In the genomic region with DNA sequence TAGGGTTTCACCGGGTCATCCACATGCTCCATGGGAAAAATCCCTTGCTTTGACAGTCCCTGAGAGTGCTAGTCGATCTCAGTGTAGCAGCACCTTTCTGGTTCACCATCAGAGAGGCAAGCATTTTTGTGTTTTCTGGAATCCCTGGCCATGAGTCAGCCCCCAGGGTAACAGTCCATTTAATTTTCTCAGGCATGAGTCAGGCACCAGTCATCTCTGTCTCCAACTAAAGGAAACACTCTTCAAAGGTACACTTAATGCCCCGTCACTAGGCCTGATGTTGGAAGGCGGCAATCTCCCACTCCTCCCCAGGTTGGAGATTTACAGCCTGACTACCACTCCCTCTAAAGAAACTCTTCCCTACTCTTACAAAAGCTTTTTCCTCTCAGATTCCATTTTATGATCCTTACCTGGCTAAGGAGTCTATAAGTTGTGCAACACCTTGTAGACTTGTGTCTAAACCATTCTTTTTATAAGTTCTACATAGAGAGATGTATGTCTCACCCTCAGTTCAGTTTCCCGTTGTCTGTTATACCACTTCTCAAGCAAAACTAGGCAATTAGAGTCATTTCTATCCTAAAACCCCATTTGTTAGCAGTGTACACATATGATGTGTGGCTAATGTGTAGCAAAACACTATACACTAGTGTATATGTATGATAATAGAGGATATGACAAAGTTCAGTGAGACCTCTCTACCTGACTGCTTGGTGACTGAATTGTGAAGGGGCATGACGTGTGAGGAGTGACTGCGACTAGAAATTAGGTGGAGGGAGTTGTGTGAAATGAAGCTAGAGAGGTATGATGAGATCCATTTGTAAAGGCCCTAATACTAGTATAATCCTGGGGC, we compare ENCODE assay signal across 12 cellular contexts. TPM values are rescaled to one million over a fixed set of nuclear protein-coding genes. Genes with fewer than 3 reads are reported as not detected.
A peak's percentile ranks its signal among the peaks of the same experiment; 100 is the strongest.
DNase-seq lines count a peak whose midpoint lies in the region; ATAC-seq and TF ChIP-seq lines count a peak whose summit lies in the region.
"Had no signal": no experiment of that assay in that cellular context is flagged by ENCODE, and none has a peak within 500 bp of the region (broad histone marks: within the 10 kb centered on the region; RNA-seq: fewer than 3 reads in every experiment).

No MANE protein-coding gene starts in this region.

- H3K36me3 Mint-ChIP-seq in T-helper 17 cell (ENCODE audit: low read depth), result peaks cover 2% of the 10 kb centered on the region
- peaks cover 6% of the 10 kb centered on the region for H3K36me3 Mint-ChIP-seq in osteocyte (ENCODE audit: unreplicated experiment)

- H3K4me1 Mint-ChIP-seq in T-helper 17 cell (peaks cover 4% of the 10 kb centered on the region), osteocyte (ENCODE audit: unreplicated experiment) (peaks cover 9% of the 10 kb centered on the region)
- H3K4me1 Mint-ChIP-seq: brain had no signal

- H3K27me3 Mint-ChIP-seq in T-helper 17 cell (no peaks in the 10 kb centered on the region), osteocyte (ENCODE audit: unreplicated experiment) (no peaks in the 10 kb centered on the region)
- H3K27me3 Mint-ChIP-seq: brain had no signal

- H3K27ac Mint-ChIP-seq in T-helper 17 cell, result no peak overlapping the region
- H3K27ac Mint-ChIP-seq in osteocyte (ENCODE audit: unreplicated experiment), result no peak overlapping the region
- H3K27ac Mint-ChIP-seq: brain had no signal

- H3K9me3 Mint-ChIP-seq in osteocyte (ENCODE audit: unreplicated experiment), result peaks cover 29% of the 10 kb centered on the region

- peak; percentile 45 for DNase-seq in BJ (ENCODE audit: low read depth)
- peak; percentile 88 for DNase-seq in HS-5 (ENCODE audit: low read depth)
- DNase-seq in astrocyte of the spinal cord (ENCODE audit: low read depth, low spot score), result peak; percentile 87
- DNase-seq in kidney glomerular epithelial cell (lab: John Stamatoyannopoulos, UW), result peak; percentile 99
- no peak for DNase-seq in T-helper 17 cell
- no peak for DNase-seq in osteocyte (ENCODE audit: extremely low spot score, unreplicated experiment)
- no peak for DNase-seq in T-helper 1 cell
- DNase-seq: activated CD4-positive, alpha-beta T cell treated with anti-CD3 and anti-CD28 coated beads for 4 hours; Karpas-422 had no signal

- in situ Hi-C loops in astrocyte of the spinal cord (cut with HindIII; ENCODE audit: low sequenced_read_pairs), result no loop called here

- no peaks in the 10 kb centered on the region for H3K36me3 ChIP-seq in BJ (ENCODE audit: control insufficient read depth, insufficient read depth, low read length)

- CTCF ChIA-PET in BJ (lab: Yijun Ruan, JAX), result interaction anchor here (0.6 kb wide), 1 partner anchor 20 kb away, joined by 3 read pairs; no protein-coding TSS in a partner anchor

- H3K27me3 ChIP-seq in BJ (ENCODE audit: control insufficient read depth, insufficient read depth, low read length), result no peaks in the 10 kb centered on the region

- no peak for TF ChIP-seq CTCF in BJ (IDR thresholded peaks at IDR 0.05; ENCODE audit: insufficient read depth, low read depth, low read length)
- no peak for TF ChIP-seq CTCF in astrocyte of the spinal cord (IDR thresholded peaks at IDR 0.05; ENCODE audit: low read depth, low read length)
- TF ChIP-seq CTCF in osteocyte (IDR thresholded peaks at IDR 0.05), result no peak

- peaks cover 3% of the 10 kb centered on the region for H3K9me3 ChIP-seq in T-helper 17 cell (ENCODE audit: control insufficient read depth, low read length, poor library complexity, severe bottlenecking)

- POLR2A ChIA-PET in BJ (lab: Charles Lee), result no interaction called here

- H3K4me3 ChIP-seq in BJ (ENCODE audit: low read depth, low read length) (no peak overlapping the region), astrocyte of the spinal cord (ENCODE audit: low read depth, low read length) (no peak overlapping the region)

- ATAC-seq in HG02970 (IDR thresholded peaks at IDR 0.05; ENCODE audit: low FRiP score, unreplicated experiment) (no peak), T-helper 17 cell (no peak)

- H3K4me3 Mint-ChIP-seq in T-helper 17 cell, result no peak overlapping the region
- no peak overlapping the region for H3K4me3 Mint-ChIP-seq in osteocyte (ENCODE audit: unreplicated experiment)
- H3K4me3 Mint-ChIP-seq: brain, neural crest cell had no signal

RNA-seq across cellular contexts. Expression of gene TMEM19, which starts 24.6 kb away (rescaled TPM):
- polyA plus RNA-seq in BJ (2011; rRNA removed), result 18.4 and 28.8 TPM in 2 replicates
- polyA minus RNA-seq in BJ (2011; rRNA and poly(A)+ RNA removed), result 9.8 and 10.4 TPM in 2 replicates
- 10 to 100 TPM; 11.8 to 12.3 TPM for total RNA-seq in T-helper 17 cell
- total RNA-seq in osteocyte, result 28.0 and 32.5 TPM in 2 replicates

RNA-seq across cellular contexts. Expression of gene RAB21, which starts 44.2 kb away (rescaled TPM):
- 3.6 and 14.0 TPM in 2 replicates for polyA plus RNA-seq in BJ (2011; rRNA removed)
- 2.9 and 5.4 TPM in 2 replicates for polyA minus RNA-seq in BJ (2011; rRNA and poly(A)+ RNA removed)
- total RNA-seq in T-helper 17 cell, result 10 to 100 TPM; 58.8 to 68.8 TPM
- 70.6 and 75.7 TPM in 2 replicates for total RNA-seq in osteocyte

RNA-seq across cellular contexts. Expression of gene THAP2, which starts 46.4 kb away (rescaled TPM):
- polyA plus RNA-seq in BJ (2011; rRNA removed), result 1.1 and 2.5 TPM in 2 replicates
- 0.62 and 0.85 TPM in 2 replicates for polyA minus RNA-seq in BJ (2011; rRNA and poly(A)+ RNA removed)
- 10 to 100 TPM; 13.1 to 14.9 TPM for total RNA-seq in T-helper 17 cell
- total RNA-seq in osteocyte, result 5.0 and 5.1 TPM in 2 replicates

RNA-seq across cellular contexts. Expression of gene ZFC3H1, which starts 46.9 kb away (rescaled TPM):
- 12.6 and 25.3 TPM in 2 replicates for polyA plus RNA-seq in BJ (2011; rRNA removed)
- 13.3 and 15.4 TPM in 2 replicates for polyA minus RNA-seq in BJ (2011; rRNA and poly(A)+ RNA removed)
- total RNA-seq in T-helper 17 cell, result 100 to 1,000 TPM; 122 to 133 TPM
- total RNA-seq in osteocyte, result 38.8 and 49.7 TPM in 2 replicates

Comparison
In these comparisons a context has a peak if more than half of its experiments do, and no peak if none do; other contexts are left out.
1. DNase-seq: peak in BJ (single experiment), HS-5 (single experiment), astrocyte of the spinal cord (single experiment) and kidney glomerular epithelial cell (single experiment); none in T-helper 17 cell (0 of 3), osteocyte (single experiment) and T-helper 1 cell (0 of 5).